ENCODE assay signal across 1 cellular context in genomic region chr19:10677796-10678195, GRCh38.
TF ChIP-seq lines count a peak whose summit lies in the region.

No MANE protein-coding gene starts in this region.

TF ChIP-seq in K562, 482 proteins besides CTCF, POLR2A, EP300 and RAD21:
- TF ChIP-seq FOXA3 (CRISPR knock-in tag; conservative IDR thresholded peaks at IDR 0.05 in 1 of 2, IDR thresholded peaks at IDR 0.05 in 1 of 2) (no peak), HCFC1 (IDR thresholded peaks at IDR 0.05; ENCODE audit: low read depth, low read length) (no peak), POLR2G (IDR thresholded peaks at IDR 0.05; ENCODE audit: low read depth, low read length) (0 out of 2 replicates have a peak, but pooled peaks have one; percentile 22), PPARD (CRISPR knock-in tag; IDR thresholded peaks at IDR 0.05) (no peak), NR2C2 (CRISPR knock-in tag; IDR thresholded peaks at IDR 0.05) (no peak), NR2C2 (tag; IDR thresholded peaks at IDR 0.05) (no peak), SIX5 (IDR thresholded peaks at IDR 0.05; ENCODE audit: borderline replicate concordance in 1 of 2, insufficient read depth in 1 of 2, low read depth in 1 of 2, low read length in 2 of 2) (no peak), ZNF436 (CRISPR knock-in tag; IDR thresholded peaks at IDR 0.05) (no peak), CCNT2 (IDR thresholded peaks at IDR 0.05; ENCODE audit: borderline replicate concordance, extremely low read depth, insufficient read length, low read depth, low read length) (no peak)
- TF ChIP-seq, protein P1, sequence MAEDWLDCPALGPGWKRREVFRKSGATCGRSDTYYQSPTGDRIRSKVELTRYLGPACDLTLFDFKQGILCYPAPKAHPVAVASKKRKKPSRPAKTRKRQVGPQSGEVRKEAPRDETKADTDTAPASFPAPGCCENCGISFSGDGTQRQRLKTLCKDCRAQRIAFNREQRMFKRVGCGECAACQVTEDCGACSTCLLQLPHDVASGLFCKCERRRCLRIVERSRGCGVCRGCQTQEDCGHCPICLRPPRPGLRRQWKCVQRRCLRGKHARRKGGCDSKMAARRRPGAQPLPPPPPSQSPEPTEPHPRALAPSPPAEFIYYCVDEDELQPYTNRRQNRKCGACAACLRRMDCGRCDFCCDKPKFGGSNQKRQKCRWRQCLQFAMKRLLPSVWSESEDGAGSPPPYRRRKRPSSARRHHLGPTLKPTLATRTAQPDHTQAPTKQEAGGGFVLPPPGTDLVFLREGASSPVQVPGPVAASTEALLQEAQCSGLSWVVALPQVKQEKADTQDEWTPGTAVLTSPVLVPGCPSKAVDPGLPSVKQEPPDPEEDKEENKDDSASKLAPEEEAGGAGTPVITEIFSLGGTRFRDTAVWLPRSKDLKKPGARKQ (CRISPR knock-in tag; IDR thresholded peaks at IDR 0.05) = no peak
